Comparison of ENCODE assay signal across 20 cellular contexts in genomic region chr6:37082390-37082789, GRCh38.
"Had no signal": no experiment of that assay in that cellular context is flagged by ENCODE, and none has a peak within 500 bp of the region (broad histone marks: within the 10 kb centered on the region; RNA-seq: fewer than 3 reads in every experiment).

No MANE protein-coding gene starts in this region.

- DNase-seq: effector memory CD8-positive, alpha-beta T cell; esophagus squamous epithelium; foreskin fibroblast; glutamatergic neuron; immature natural killer cell; left ventricle myocardium inferior; mesendoderm; naive thymus-derived CD8-positive, alpha-beta T cell; nucleus accumbens; small intestine; stimulated activated CD4-positive, alpha-beta T cell treated with anti-CD3 and anti-CD28 coated beads, Interleukin-2, amount 100 ng/mL, for 48 hours; stimulated activated naive CD4-positive, alpha-beta T cell treated with Interleukin-2 at 50 U/mL for 16 hours; thyroid gland had no signal

- H3K9me3 ChIP-seq: esophagus squamous epithelium, gastroesophageal sphincter, left ventricle myocardium inferior, ovary, right atrium auricular region, suprapubic skin, thyroid gland had no signal

- H3K4me3 Mint-ChIP-seq: effector memory CD8-positive, alpha-beta T cell; immature natural killer cell; naive thymus-derived CD8-positive, alpha-beta T cell; neural crest cell; type B pancreatic cell had no signal

- H3K4me1 Mint-ChIP-seq: immature natural killer cell had no signal

- H3K4me3 ChIP-seq: esophagus squamous epithelium, gastroesophageal sphincter, left ventricle myocardium inferior, lung, ovary, right atrium auricular region, suprapubic skin, thyroid gland had no signal

- H3K27me3 Mint-ChIP-seq: effector memory CD8-positive, alpha-beta T cell; naive thymus-derived CD8-positive, alpha-beta T cell; type B pancreatic cell had no signal

- H3K36me3 Mint-ChIP-seq: immature natural killer cell; naive thymus-derived CD8-positive, alpha-beta T cell; type B pancreatic cell had no signal

- ATAC-seq: effector memory CD8-positive, alpha-beta T cell; naive thymus-derived CD8-positive, alpha-beta T cell had no signal

- H3K27me3 ChIP-seq: esophagus squamous epithelium, gastroesophageal sphincter, ovary, right atrium auricular region, suprapubic skin, thyroid gland had no signal

- H3K4me1 ChIP-seq: thyroid gland had no signal

- H3K27ac Mint-ChIP-seq: effector memory CD8-positive, alpha-beta T cell; immature natural killer cell; type B pancreatic cell had no signal

- H3K36me3 ChIP-seq: esophagus squamous epithelium, gastroesophageal sphincter, left ventricle myocardium inferior, ovary, right atrium auricular region, suprapubic skin, thyroid gland had no signal

- H3K9me3 Mint-ChIP-seq: effector memory CD8-positive, alpha-beta T cell; immature natural killer cell; naive thymus-derived CD8-positive, alpha-beta T cell; neural crest cell had no signal

- H3K27ac ChIP-seq: gastroesophageal sphincter, right atrium auricular region, thyroid gland had no signal
